ENCODE assay signal across 17 cellular contexts in the genomic region with DNA sequence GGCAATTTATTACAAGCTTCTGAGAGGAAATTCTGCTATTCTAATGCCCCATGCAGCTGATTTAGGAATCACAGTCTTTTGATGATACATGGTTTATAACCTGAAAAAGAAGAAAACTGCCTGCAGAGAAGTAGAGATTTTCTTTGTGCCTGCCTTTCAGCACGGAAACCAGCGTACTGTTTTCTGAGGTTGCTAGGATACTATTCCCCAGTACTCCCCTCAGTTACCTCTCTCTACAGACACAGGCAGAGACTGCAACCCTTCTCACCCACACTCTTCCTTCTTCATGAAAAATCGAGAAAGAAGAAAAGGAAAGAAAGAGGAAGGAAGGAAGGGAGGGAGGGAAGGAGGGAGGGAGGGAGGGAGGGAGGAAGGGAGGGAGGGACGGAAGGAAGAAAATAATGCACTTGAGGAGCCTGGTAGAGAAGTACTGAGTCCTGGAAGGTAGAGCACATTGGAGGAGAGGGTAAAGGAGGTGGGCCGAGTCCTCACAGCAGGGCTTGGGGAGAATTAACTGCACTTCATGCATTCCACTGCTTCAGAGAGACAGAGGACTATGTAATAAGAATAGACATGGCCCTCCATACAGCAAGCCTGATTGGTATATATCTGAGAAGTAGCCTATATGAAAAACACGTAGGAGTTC. TPM values are rescaled to one million over a fixed set of nuclear protein-coding genes. Genes with fewer than 3 reads are reported as not detected.
DNase-seq lines count a peak whose midpoint lies in the region; ATAC-seq and TF ChIP-seq lines count a peak whose summit lies in the region.
"Had no signal": no experiment of that assay in that cellular context is flagged by ENCODE, and none has a peak within 500 bp of the region (broad histone marks: within the 10 kb centered on the region; RNA-seq: fewer than 3 reads in every experiment).

No MANE protein-coding gene starts in this region.

- TF ChIP-seq POLR2A in lower leg skin (IDR thresholded peaks at IDR 0.05) = no peak

- WGBS in lower leg skin, 2 donors = 48 to 49% methylated on average over 6 of the region's 6 CpGs

- peaks cover 3% of the 10 kb centered on the region for H3K9me3 Mint-ChIP-seq in mesothelial cell of epicardium
- H3K9me3 Mint-ChIP-seq in type B pancreatic cell = no peaks in the 10 kb centered on the region

- intact Hi-C loops in lower leg skin (cut with DNase I; ENCODE audit: low total_unique reads) = no loop called here

- H3K27ac Mint-ChIP-seq in mesothelial cell of epicardium (peak overlapping the region; percentile 48), type B pancreatic cell (no peak overlapping the region)

- H3K36me3 Mint-ChIP-seq in mesothelial cell of epicardium = no peaks in the 10 kb centered on the region
- H3K36me3 Mint-ChIP-seq in type B pancreatic cell = no peaks in the 10 kb centered on the region

- no peak overlapping the region for H3K4me3 ChIP-seq in lower leg skin (ENCODE audit: low read depth, poor library complexity, severe bottlenecking)

- ATAC-seq in HG03439 (IDR thresholded peaks at IDR 0.05; ENCODE audit: unreplicated experiment) = no peak

- DNase-seq in M059J (ENCODE audit: low read depth) (peak; percentile 26), amniotic epithelial cell (ENCODE audit: low read depth) (peak; percentile 24), mesothelial cell of epicardium (ENCODE audit: low spot score in 2 of 2, unreplicated experiment in 2 of 2) (no peak), type B pancreatic cell (ENCODE audit: extremely low spot score, unreplicated experiment) (no peak), SIG-M5 (lab: John Stamatoyannopoulos, UW) (no peak), lower leg skin (ENCODE audit: low spot score in 2 of 2) (no peak)
- DNase-seq: ACHN, AML-193, COR-L47, DMS153, H7, NCI-H1417, NCI-H2029, NCI-H510A, Right ventricle myocardium superior, SK-N-SH had no signal

- H3K4me3 Mint-ChIP-seq in mesothelial cell of epicardium (no peak overlapping the region), type B pancreatic cell (peak overlapping the region; percentile 31)

- H3K4me1 Mint-ChIP-seq in mesothelial cell of epicardium = peaks cover 58% of the 10 kb centered on the region
- peaks cover 22% of the 10 kb centered on the region for H3K4me1 Mint-ChIP-seq in type B pancreatic cell (ENCODE audit: unreplicated experiment)

- H3K27me3 Mint-ChIP-seq in mesothelial cell of epicardium (ENCODE audit: low read depth) = no peaks in the 10 kb centered on the region
- peaks cover 23% of the 10 kb centered on the region for H3K27me3 Mint-ChIP-seq in type B pancreatic cell

- TF ChIP-seq CTCF in mesothelial cell of epicardium (IDR thresholded peaks at IDR 0.05; ENCODE audit: unreplicated experiment) (no peak), type B pancreatic cell (conservative IDR thresholded peaks at IDR 0.05) (no peak), lower leg skin (IDR thresholded peaks at IDR 0.05) (no peak)

RNA-seq across cellular contexts. Expression of gene RGS2, which starts 21.9 kb away (rescaled TPM):
- total RNA-seq in M059J (2014; rRNA removed; shearing (Covaris generic)) = 17.9 and 27.8 TPM in 2 replicates
- total RNA-seq in mesothelial cell of epicardium (51.6 to 55.2 TPM (median 54.4 TPM) in 3 replicates), type B pancreatic cell (ENCODE audit: low replicate concordance) (37.2 and 50.9 TPM in 2 replicates), lower leg skin (10 to 100 TPM; 24.5 to 54.1 (median 29.0) TPM)

Comparison
In these comparisons a context has a peak if more than half of its experiments do, and no peak if none do; other contexts are left out.
1. DNase-seq: peak in M059J (single experiment) and amniotic epithelial cell (single experiment); none in mesothelial cell of epicardium (0 of 2), type B pancreatic cell (single experiment), SIG-M5 (single experiment) and lower leg skin (0 of 2).